8 cellular contexts compared by ENCODE assay signal in genomic region chr15:92902723-92903587, GRCh38. TPM values are rescaled to one million over a fixed set of nuclear protein-coding genes. Genes with fewer than 3 reads are reported as not detected.
A peak's percentile ranks its signal among the peaks of the same experiment; 100 is the strongest.
DNase-seq lines count a peak whose midpoint lies in the region; ATAC-seq and TF ChIP-seq lines count a peak whose summit lies in the region.

No MANE protein-coding gene starts in this region.

- H3K36me3 Mint-ChIP-seq in activated CD4-positive, alpha-beta T cell treated with anti-CD3 and anti-CD28 coated beads, Interleukin-2, amount 10 ng/mL, durations not matched to agents 24 days and 14 days (ENCODE audit: low read depth) = peaks cover 60% of the 10 kb centered on the region

- TF ChIP-seq CTCF in esophagus muscularis mucosa (IDR thresholded peaks at IDR 0.05) (no peak), prostate gland (IDR thresholded peaks at IDR 0.05) (no peak)

- H3K36me3 ChIP-seq in SK-N-MC (ENCODE audit: insufficient read depth, low read length) (peaks cover 53% of the 10 kb centered on the region), esophagus muscularis mucosa (peaks cover 0 to 7% (median 3%) of the 10 kb centered on the region in 4 donors), prostate gland (no peaks in the 10 kb centered on the region)

- H3K4me3 ChIP-seq in SK-N-MC = peak overlapping the region; percentile 91
- peak overlapping the region; percentile 50 to 71 (median 66) for H3K4me3 ChIP-seq in esophagus muscularis mucosa
- H3K4me3 ChIP-seq in prostate gland = peak overlapping the region; percentile 55 to 63

- TF ChIP-seq POLR2A in esophagus muscularis mucosa (IDR thresholded peaks at IDR 0.05; ENCODE audit: low read depth) = no peak
- no peak for TF ChIP-seq POLR2A in prostate gland (IDR thresholded peaks at IDR 0.05)

- H3K4me1 Mint-ChIP-seq in activated CD4-positive, alpha-beta T cell treated with anti-CD3 and anti-CD28 coated beads, Interleukin-2, amount 10 ng/mL, durations not matched to agents 24 days and 14 days = peaks cover 50% of the 10 kb centered on the region

- H3K9me3 ChIP-seq in SK-N-MC (ENCODE audit: low read depth, low read length) (no peaks in the 10 kb centered on the region), esophagus muscularis mucosa (no peaks in the 10 kb centered on the region), prostate gland (no peaks in the 10 kb centered on the region)

- TF ChIP-seq EP300 in esophagus muscularis mucosa (IDR thresholded peaks at IDR 0.05) = no peak

- no peaks in the 10 kb centered on the region for H3K27me3 Mint-ChIP-seq in activated CD4-positive, alpha-beta T cell treated with anti-CD3 and anti-CD28 coated beads, Interleukin-2, amount 10 ng/mL, durations not matched to agents 24 days and 14 days

- WGBS in esophagus muscularis mucosa = 2% methylated on average over 4 of the region's 4 CpGs
- 2% methylated on average over 4 of the region's 4 CpGs for whole genome bisulfite sequencing in prostate gland

- H3K9ac ChIP-seq in SK-N-MC (ENCODE audit: insufficient read length) = peak overlapping the region; percentile 95

- H3K4me3 Mint-ChIP-seq in activated CD4-positive, alpha-beta T cell treated with anti-CD3 and anti-CD28 coated beads, Interleukin-2, amount 10 ng/mL, durations not matched to agents 24 days and 14 days = peak overlapping the region; percentile 89

- peaks cover 8% of the 10 kb centered on the region for H3K9me3 Mint-ChIP-seq in activated CD4-positive, alpha-beta T cell treated with anti-CD3 and anti-CD28 coated beads, Interleukin-2, amount 10 ng/mL, durations not matched to agents 24 days and 14 days

- intact Hi-C loops in activated CD4-positive, alpha-beta T cell treated with anti-CD3 and anti-CD28 coated beads, Interleukin-2, amount 10 ng/mL, durations not matched to agents 24 days and 14 days (cut with micrococcal nuclease) = no loop called here
- intact Hi-C loops in esophagus muscularis mucosa (cut with DNase I) (no loop called here), prostate gland (cut with DNase I) (loop anchor here (5.0 kb wide), 1 partner anchor 96 kb away; no protein-coding TSS in a partner anchor)

- DNase-seq in activated CD4-positive, alpha-beta T cell treated with anti-CD3 and anti-CD28 coated beads, Interleukin-2, amount 10 ng/mL, durations not matched to agents 24 days and 14 days = peak; percentile 67
- DNase-seq in activated CD4-positive, alpha-beta T cell treated with anti-CD3 and anti-CD28 coated beads for 4 hours = no peak
- DNase-seq in SK-N-MC (ENCODE audit: low read depth, low spot score) (no peak), esophagus muscularis mucosa (ENCODE audit: extremely low spot score) (no peak), prostate gland (ENCODE audit: low spot score) (peak; percentile 2), EL (no peak), 8988T (no peak)

- peak overlapping the region; percentile 100 for H3K27ac Mint-ChIP-seq in activated CD4-positive, alpha-beta T cell treated with anti-CD3 and anti-CD28 coated beads, Interleukin-2, amount 10 ng/mL, durations not matched to agents 24 days and 14 days

- H3K27me3 ChIP-seq in esophagus muscularis mucosa (no peaks in the 10 kb centered on the region), prostate gland (replicated peaks; ENCODE audit: insufficient read depth) (no peaks in the 10 kb centered on the region)

- H3K27ac ChIP-seq in SK-N-MC = peak overlapping the region; percentile 100
- H3K27ac ChIP-seq in esophagus muscularis mucosa (replicated peaks in 1 of 4) = peak overlapping the region; percentile 89 to 98 (median 94)
- H3K27ac ChIP-seq in prostate gland = peak overlapping the region; percentile 98

- H3K4me1 ChIP-seq in esophagus muscularis mucosa (peaks cover 37 to 74% (median 59%) of the 10 kb centered on the region in 4 donors), prostate gland (replicated peaks) (peaks cover 7% of the 10 kb centered on the region)

- no peak for ATAC-seq in GM18861 (IDR thresholded peaks at IDR 0.05; ENCODE audit: unreplicated experiment)

RNA-seq across cellular contexts. Expression of gene CHD2, which starts 2.8 kb away (rescaled TPM):
- total RNA-seq in activated CD4-positive, alpha-beta T cell treated with anti-CD3 and anti-CD28 coated beads, Interleukin-2, amount 10 ng/mL, durations not matched to agents 24 days and 14 days = 105 and 111 TPM in 2 replicates
- total RNA-seq in esophagus muscularis mucosa (10 to 100 TPM; 54.3 to 86.0 (median 62.8) TPM), prostate gland (100 to 1,000 TPM in 1 of 2 donors, 10 to 100 TPM in 1; 76.3 to 137 TPM)

Comparison
In these comparisons a context has a peak if more than half of its experiments do, and no peak if none do; other contexts are left out.
1. DNase-seq: peak in activated CD4-positive, alpha-beta T cell treated with anti-CD3 and anti-CD28 coated beads, Interleukin-2, amount 10 ng/mL, durations not matched to agents 24 days and 14 days (single experiment) and prostate gland (single experiment); none in activated CD4-positive, alpha-beta T cell treated with anti-CD3 and anti-CD28 coated beads for 4 hours (0 of 2), SK-N-MC (single experiment), esophagus muscularis mucosa (single experiment), EL (single experiment) and 8988T (single experiment).
2. Peak in every context shown above with its lines, with median percentiles within 50 percentile points of each other: H3K27ac ChIP-seq and H3K4me3 ChIP-seq.